Comparison of ENCODE assay signal across 8 cellular contexts in the genomic region with DNA sequence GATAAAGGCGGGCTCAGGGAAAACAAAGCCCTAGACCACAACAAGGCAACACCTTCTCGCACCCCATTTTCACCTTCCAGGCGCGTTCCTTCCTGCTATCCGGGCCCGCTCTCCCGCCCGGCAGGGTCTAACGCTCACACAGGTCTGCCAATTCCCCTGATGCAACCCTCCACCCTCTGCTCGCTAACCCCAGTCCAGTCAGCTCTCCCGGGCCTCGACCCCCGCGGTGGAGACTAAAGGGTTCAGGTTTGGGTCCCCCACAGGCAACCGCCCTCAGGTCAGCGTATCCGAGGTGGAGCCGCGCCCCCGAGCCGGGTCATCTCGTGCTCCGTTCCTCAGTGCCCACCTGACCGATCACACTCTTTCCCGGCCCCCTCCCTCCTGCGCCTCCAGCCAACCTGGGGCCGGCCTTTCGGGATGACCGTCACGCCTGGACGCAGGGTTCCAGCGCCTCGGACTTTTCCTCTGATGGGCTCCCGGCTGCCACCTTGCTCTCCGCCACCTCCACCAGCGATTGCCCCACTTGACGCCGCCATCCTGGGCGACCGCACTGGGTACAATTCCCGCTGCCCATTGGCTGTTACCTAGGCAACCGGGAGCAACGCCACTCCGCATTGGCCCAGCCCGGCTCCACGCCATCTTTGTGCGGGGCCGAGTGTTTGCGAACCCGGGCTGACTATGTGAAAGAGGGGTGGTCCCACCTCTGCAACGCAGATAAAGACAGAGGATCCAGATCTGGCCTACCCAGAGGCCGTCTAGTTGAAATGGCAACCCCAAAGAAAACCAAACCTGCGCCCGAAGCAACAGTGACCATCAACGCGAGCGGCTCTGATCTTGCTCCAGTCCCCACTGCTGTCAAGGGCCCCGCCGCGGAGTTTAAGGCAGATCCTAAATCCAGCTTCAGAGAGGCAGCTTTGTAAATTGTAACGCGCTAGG. TPM values are rescaled to one million over a fixed set of nuclear protein-coding genes. Genes with fewer than 3 reads are reported as not detected.
DNase-seq lines count a peak whose midpoint lies in the region; ATAC-seq and TF ChIP-seq lines count a peak whose summit lies in the region.

TSS of gene MORN4 (minus strand) at position 552 of the 936 bp plus-strand sequence. CDS start 13,847 bp downstream, outside the sequence.

- no peaks in the 10 kb centered on the region for H3K27me3 Mint-ChIP-seq in CD8-positive, alpha-beta T cell (ENCODE audit: low read depth)
- no peaks in the 10 kb centered on the region for H3K27me3 Mint-ChIP-seq in endodermal cell (ENCODE audit: insufficient read depth)

- ATAC-seq in CD8-positive, alpha-beta T cell, result peak; percentile 99
- ATAC-seq in GM19463 (IDR thresholded peaks at IDR 0.05; ENCODE audit: unreplicated experiment), result peak; percentile 100

- H3K9me3 Mint-ChIP-seq in CD8-positive, alpha-beta T cell, result no peaks in the 10 kb centered on the region
- H3K9me3 Mint-ChIP-seq in endodermal cell, result no peaks in the 10 kb centered on the region

- H3K4me3 Mint-ChIP-seq in CD8-positive, alpha-beta T cell, result peak within 1 kb of the TSS; percentile 99
- H3K4me3 Mint-ChIP-seq in endodermal cell, result peak within 1 kb of the TSS; percentile 97

- intact Hi-C loops in CD8-positive, alpha-beta T cell (cut with DNase I, micrococcal nuclease), result loop anchor here (1.0 to 10.0 kb wide), 11 partner anchors 8 to 499 kb away; partner anchors contain the start of genes EXOSC1 (in 2 of the 2), MMS19 (in 2 of the 2), UBTD1 (in 2 of the 2) and ZDHHC16 (in 2 of the 2)

- POLR2A ChIA-PET in CD8-positive, alpha-beta T cell (lab: Charles Lee), result interaction anchor here (0.8 kb wide), 1 partner anchor 16 kb away, joined by 3 read pairs; no protein-coding TSS in a partner anchor

- no peaks in the 10 kb centered on the region for H3K9me3 ChIP-seq in CD8-positive, alpha-beta T cell (ENCODE audit: low read length)
- H3K9me3 ChIP-seq in endodermal cell (ENCODE audit: control insufficient read depth, low read length), result no peaks in the 10 kb centered on the region

- peak within 1 kb of the TSS; percentile 18 for H3K27ac ChIP-seq in CD8-positive, alpha-beta T cell (ENCODE audit: low read depth, low read length)
- peak within 1 kb of the TSS; percentile 54 for H3K27ac ChIP-seq in endodermal cell (ENCODE audit: low read depth, low read length)

- H3K4me3 ChIP-seq in CD8-positive, alpha-beta T cell (ENCODE audit: low read depth, low read length), result peak within 1 kb of the TSS; percentile 77
- H3K4me3 ChIP-seq in endodermal cell (ENCODE audit: low read length), result peak within 1 kb of the TSS; percentile 93

- no peaks in the 10 kb centered on the region for H3K27me3 ChIP-seq in CD8-positive, alpha-beta T cell (ENCODE audit: insufficient read depth, low read length)
- H3K27me3 ChIP-seq in endodermal cell (ENCODE audit: control insufficient read depth, insufficient read depth, low read length, poor library complexity, severe bottlenecking), result no peaks in the 10 kb centered on the region

- peaks cover 3% of the 10 kb centered on the region for H3K4me1 ChIP-seq in CD8-positive, alpha-beta T cell (ENCODE audit: insufficient read depth, low read length)
- no peaks in the 10 kb centered on the region for H3K4me1 ChIP-seq in endodermal cell (ENCODE audit: control insufficient read depth, insufficient read depth, low read length)

- TF ChIP-seq CTCF in CD8-positive, alpha-beta T cell (IDR thresholded peaks at IDR 0.05), result no peak
- TF ChIP-seq CTCF in endodermal cell (conservative IDR thresholded peaks at IDR 0.05), result no peak

- DNase-seq in CD8-positive, alpha-beta T cell, result peak; percentile 82 to 94 (median 89)
- DNase-seq in HK-2 (ENCODE audit: unreplicated experiment) (peak; percentile 95), endodermal cell (peak; percentile 98), mesenteric fat pad (ENCODE audit: low spot score) (peak; percentile 97)
- DNase-seq in NK-92 treated with Interleukin-12 subunit alpha and Interleukin-12 subunit beta, amount 100 ng/mL, for 24 hours (lab: John Stamatoyannopoulos, UW), result peak; percentile 61
- DNase-seq in activated CD8-positive, alpha-beta memory T cell treated with anti-CD3 and anti-CD28 coated beads, Interleukin-2, amount 50 U/mL, for 4 hours, result peak; percentile 88
- peak; percentile 80 for DNase-seq in stimulated activated CD8-positive, alpha-beta memory T cell treated with anti-CD3 and anti-CD28 coated beads, Interleukin-12 subunit alpha, Interleukin-12 subunit beta, amount 100 ng/mL, for 4 hours (ENCODE audit: low read depth)

- peak within 1 kb of the TSS; percentile 83 for H3K27ac Mint-ChIP-seq in CD8-positive, alpha-beta T cell
- H3K27ac Mint-ChIP-seq in endodermal cell, result peak within 1 kb of the TSS; percentile 97

- H3K9ac ChIP-seq in endodermal cell (ENCODE audit: extremely low read depth, low read length, poor library complexity, severe bottlenecking), result peak within 1 kb of the TSS; percentile 31

- CTCF ChIA-PET in CD8-positive, alpha-beta T cell (lab: Charles Lee), result interaction anchor here (1.0 kb wide), 1 partner anchor 103 kb away, joined by 5 read pairs; the partner anchor contains the start of gene ZFYVE27

- H3K36me3 ChIP-seq in CD8-positive, alpha-beta T cell (ENCODE audit: insufficient read depth, low read length), result no peaks in the 10 kb centered on the region
- H3K36me3 ChIP-seq in endodermal cell (ENCODE audit: control insufficient read depth, insufficient read depth, low read length), result no peaks in the 10 kb centered on the region

- WGBS in endodermal cell (ENCODE audit: insufficient coverage in 1 of 2, insufficient read length in 1 of 2), 2 experiments, result 7 to 35% methylated on average over 17 to 62 of the region's 62 CpGs

- H3K4me1 Mint-ChIP-seq in CD8-positive, alpha-beta T cell (ENCODE audit: low read depth), result peaks cover 13% of the 10 kb centered on the region
- peaks cover 5% of the 10 kb centered on the region for H3K4me1 Mint-ChIP-seq in endodermal cell

- H3K36me3 Mint-ChIP-seq in CD8-positive, alpha-beta T cell, result peaks cover 3% of the 10 kb centered on the region
- no peaks in the 10 kb centered on the region for H3K36me3 Mint-ChIP-seq in endodermal cell (ENCODE audit: low read depth)

RNA-seq across cellular contexts. Expression of gene MORN4, which starts in this region (rescaled TPM):
- not detected for total RNA-seq in CD8-positive, alpha-beta T cell
- total RNA-seq in endodermal cell (10 to 100 TPM; 19.0 to 21.3 TPM), mesenteric fat pad (1.5 TPM)
- 27.5 TPM for polyA plus RNA-seq in endodermal cell (2013, experiment 1 of 2)
- polyA plus RNA-seq in endodermal cell (2013, experiment 2 of 2), result 26.4 TPM

Comparison
In these comparisons a context has a peak if more than half of its experiments do, and no peak if none do; other contexts are left out.
1. Peak in every context shown above with its lines: DNase-seq, ATAC-seq, H3K4me3 ChIP-seq and H3K27ac ChIP-seq.
2. Peak in DNase-seq, ATAC-seq, H3K4me3 ChIP-seq and H3K27ac ChIP-seq in CD8-positive, alpha-beta T cell; RNA of the gene not detected or under 1 TPM.